Comparison of ENCODE assay signal across 1 cellular context in the genomic region with DNA sequence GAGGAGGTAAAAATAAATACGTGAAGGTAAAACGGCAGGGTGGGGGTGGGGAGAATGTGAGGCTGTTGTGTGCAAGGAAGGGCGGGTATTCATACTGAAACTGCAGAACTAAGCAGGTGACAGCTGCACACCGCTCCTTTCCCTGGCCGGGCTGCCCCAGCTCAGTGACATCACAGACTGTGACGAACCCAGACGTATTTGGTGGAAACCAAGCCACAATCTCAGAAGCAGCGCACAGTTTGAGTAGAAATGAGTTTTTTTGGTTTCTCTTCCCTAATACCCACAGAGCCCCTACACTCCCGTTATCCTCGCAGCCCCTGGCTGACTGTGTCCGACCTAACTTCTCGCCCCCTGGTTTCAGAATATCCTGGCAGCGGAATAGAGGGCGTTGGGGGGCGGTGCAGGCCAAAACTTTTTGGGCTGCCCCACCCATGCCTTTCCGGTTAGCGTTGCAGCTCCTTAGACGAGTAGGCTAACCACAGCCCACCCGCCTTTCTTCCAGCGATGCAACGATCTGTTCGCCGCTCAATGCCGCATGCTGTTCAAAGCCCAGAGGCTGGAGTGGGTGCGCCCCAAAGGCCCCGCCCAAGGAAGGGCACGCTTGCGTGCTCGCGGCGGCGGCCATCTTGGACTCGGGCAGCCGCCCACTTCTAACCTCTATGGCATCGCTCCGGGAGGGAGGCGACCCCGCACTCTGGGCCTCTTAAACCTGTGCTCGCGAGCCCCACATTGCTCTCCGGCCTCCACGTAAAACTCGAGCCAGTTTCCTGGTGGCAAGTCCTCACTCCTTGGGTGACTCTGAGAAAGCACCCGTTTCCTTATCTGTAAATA.
TF ChIP-seq lines count a peak whose summit lies in the region.

No MANE protein-coding gene starts in this region.

TF ChIP-seq in HepG2, 621 proteins besides CTCF, POLR2A, EP300 and RAD21 (continued from another document and continues in another):
- TF ChIP-seq, protein P1, sequence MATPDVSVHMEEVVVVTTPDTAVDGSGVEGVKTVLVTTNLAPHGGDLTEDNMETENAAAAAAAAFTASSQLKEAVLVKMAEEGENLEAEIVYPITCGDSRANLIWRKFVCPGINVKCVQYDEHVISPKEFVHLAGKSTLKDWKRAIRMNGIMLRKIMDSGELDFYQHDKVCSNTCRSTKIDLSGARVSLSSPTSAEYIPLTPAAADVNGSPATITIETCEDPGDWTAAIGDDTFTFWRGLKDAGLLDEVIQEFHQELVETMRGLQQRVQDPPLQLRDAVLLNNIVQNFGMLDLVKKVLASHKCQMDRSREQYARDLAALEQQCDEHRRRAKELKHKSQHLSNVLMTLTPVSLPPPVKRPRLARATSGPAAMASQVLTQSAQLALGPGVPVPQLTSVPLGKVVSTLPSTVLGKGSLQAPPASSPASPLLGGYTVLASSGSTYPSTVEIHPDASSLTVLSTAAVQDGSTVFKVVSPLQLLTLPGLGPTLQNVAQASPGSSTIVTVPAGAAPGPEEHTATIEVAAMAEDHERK (CRISPR knock-in tag; IDR thresholded peaks at IDR 0.05; ENCODE audit: low read depth) = peak; percentile 95
- no peak for TF ChIP-seq TRIM24 (CRISPR knock-in tag; IDR thresholded peaks at IDR 0.05)
- TF ChIP-seq HES4 (CRISPR knock-in tag; IDR thresholded peaks at IDR 0.05; ENCODE audit: borderline replicate concordance) = no peak
- TF ChIP-seq, protein P2, sequence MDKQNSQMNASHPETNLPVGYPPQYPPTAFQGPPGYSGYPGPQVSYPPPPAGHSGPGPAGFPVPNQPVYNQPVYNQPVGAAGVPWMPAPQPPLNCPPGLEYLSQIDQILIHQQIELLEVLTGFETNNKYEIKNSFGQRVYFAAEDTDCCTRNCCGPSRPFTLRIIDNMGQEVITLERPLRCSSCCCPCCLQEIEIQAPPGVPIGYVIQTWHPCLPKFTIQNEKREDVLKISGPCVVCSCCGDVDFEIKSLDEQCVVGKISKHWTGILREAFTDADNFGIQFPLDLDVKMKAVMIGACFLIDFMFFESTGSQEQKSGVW (CRISPR knock-in tag; IDR thresholded peaks at IDR 0.05; ENCODE audit: borderline replicate concordance) = no peak
- no peak for TF ChIP-seq ZNF12 (CRISPR knock-in tag; IDR thresholded peaks at IDR 0.05)
- no peak for TF ChIP-seq ZNF589 (CRISPR knock-in tag; conservative IDR thresholded peaks at IDR 0.05)
- TF ChIP-seq ZFAT (CRISPR knock-in tag; conservative IDR thresholded peaks at IDR 0.05) = no peak
- no peak for TF ChIP-seq ZSCAN31 (CRISPR knock-in tag; IDR thresholded peaks at IDR 0.05; ENCODE audit: low read depth)
- no peak for TF ChIP-seq POLR2AphosphoS2 (IDR thresholded peaks at IDR 0.05; ENCODE audit: low read depth, low read length)
- no peak for TF ChIP-seq NAIF1 (CRISPR knock-in tag; IDR thresholded peaks at IDR 0.05; ENCODE audit: borderline replicate concordance)
- peak; percentile 84 for TF ChIP-seq ZNF792 (CRISPR knock-in tag; IDR thresholded peaks at IDR 0.05)
- no peak for TF ChIP-seq CBX1 (IDR thresholded peaks at IDR 0.05; ENCODE audit: low read depth)
- no peak for TF ChIP-seq ZNF660 (CRISPR knock-in tag; IDR thresholded peaks at IDR 0.05; ENCODE audit: borderline replicate concordance, low read depth)
- TF ChIP-seq ZNF430 (CRISPR knock-in tag; IDR thresholded peaks at IDR 0.05) = no peak
- TF ChIP-seq FOXP1 (IDR thresholded peaks at IDR 0.05) = no peak
- no peak for TF ChIP-seq FOXP1 (CRISPR knock-in tag; IDR thresholded peaks at IDR 0.05)
- TF ChIP-seq ZFP37 (CRISPR knock-in tag; IDR thresholded peaks at IDR 0.05; ENCODE audit: borderline replicate concordance) = 0 out of 2 replicates have a peak, but pooled peaks have one; percentile 46
- no peak for TF ChIP-seq NR2F1 (CRISPR knock-in tag; IDR thresholded peaks at IDR 0.05)
- TF ChIP-seq ZNF558 (CRISPR knock-in tag; IDR thresholded peaks at IDR 0.05; ENCODE audit: borderline replicate concordance) = 0 out of 2 replicates have a peak, but pooled peaks have one; percentile 19
- no peak for TF ChIP-seq THYN1 (CRISPR knock-in tag; IDR thresholded peaks at IDR 0.05; ENCODE audit: borderline replicate concordance, low read depth)
- peak; percentile 52; the same call in 1 of the 2 replicates for TF ChIP-seq CREM (IDR thresholded peaks at IDR 0.05)
- no peak for TF ChIP-seq CREM (CRISPR knock-in tag; IDR thresholded peaks at IDR 0.05)
- TF ChIP-seq, protein P3, sequence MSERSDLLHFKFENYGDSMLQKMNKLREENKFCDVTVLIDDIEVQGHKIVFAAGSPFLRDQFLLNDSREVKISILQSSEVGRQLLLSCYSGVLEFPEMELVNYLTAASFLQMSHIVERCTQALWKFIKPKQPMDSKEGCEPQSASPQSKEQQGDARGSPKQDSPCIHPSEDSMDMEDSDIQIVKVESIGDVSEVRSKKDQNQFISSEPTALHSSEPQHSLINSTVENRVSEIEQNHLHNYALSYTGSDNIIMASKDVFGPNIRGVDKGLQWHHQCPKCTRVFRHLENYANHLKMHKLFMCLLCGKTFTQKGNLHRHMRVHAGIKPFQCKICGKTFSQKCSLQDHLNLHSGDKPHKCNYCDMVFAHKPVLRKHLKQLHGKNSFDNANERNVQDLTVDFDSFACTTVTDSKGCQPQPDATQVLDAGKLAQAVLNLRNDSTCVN (CRISPR knock-in tag; IDR thresholded peaks at IDR 0.05; ENCODE audit: borderline replicate concordance) = 0 out of 2 replicates have a peak, but pooled peaks have one; percentile 17
- no peak for TF ChIP-seq ZFP36 (IDR thresholded peaks at IDR 0.05; ENCODE audit: borderline replicate concordance, low read depth, low read length, partially characterized antibody)
- TF ChIP-seq KDM5B (CRISPR knock-in tag; IDR thresholded peaks at IDR 0.05; ENCODE audit: borderline replicate concordance) = peak; percentile 93; the same call in 1 of the 2 replicates
- TF ChIP-seq ZNF782 (CRISPR knock-in tag; IDR thresholded peaks at IDR 0.05; ENCODE audit: borderline replicate concordance) = no peak
- no peak for TF ChIP-seq CEBPG (CRISPR knock-in tag; IDR thresholded peaks at IDR 0.05)
- TF ChIP-seq REXO4 (CRISPR knock-in tag; IDR thresholded peaks at IDR 0.05; ENCODE audit: borderline replicate concordance) = no peak
- TF ChIP-seq, protein P4, sequence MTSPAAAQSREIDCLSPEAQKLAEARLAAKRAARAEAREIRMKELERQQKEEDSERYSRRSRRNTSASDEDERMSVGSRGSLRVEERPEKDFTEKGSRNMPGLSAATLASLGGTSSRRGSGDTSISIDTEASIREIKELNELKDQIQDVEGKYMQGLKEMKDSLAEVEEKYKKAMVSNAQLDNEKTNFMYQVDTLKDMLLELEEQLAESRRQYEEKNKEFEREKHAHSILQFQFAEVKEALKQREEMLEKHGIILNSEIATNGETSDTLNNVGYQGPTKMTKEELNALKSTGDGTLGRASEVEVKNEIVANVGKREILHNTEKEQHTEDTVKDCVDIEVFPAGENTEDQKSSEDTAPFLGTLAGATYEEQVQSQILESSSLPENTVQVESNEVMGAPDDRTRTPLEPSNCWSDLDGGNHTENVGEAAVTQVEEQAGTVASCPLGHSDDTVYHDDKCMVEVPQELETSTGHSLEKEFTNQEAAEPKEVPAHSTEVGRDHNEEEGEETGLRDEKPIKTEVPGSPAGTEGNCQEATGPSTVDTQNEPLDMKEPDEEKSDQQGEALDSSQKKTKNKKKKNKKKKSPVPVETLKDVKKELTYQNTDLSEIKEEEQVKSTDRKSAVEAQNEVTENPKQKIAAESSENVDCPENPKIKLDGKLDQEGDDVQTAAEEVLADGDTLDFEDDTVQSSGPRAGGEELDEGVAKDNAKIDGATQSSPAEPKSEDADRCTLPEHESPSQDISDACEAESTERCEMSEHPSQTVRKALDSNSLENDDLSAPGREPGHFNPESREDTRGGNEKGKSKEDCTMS (CRISPR knock-in tag; conservative IDR thresholded peaks at IDR 0.05) = no peak
- TF ChIP-seq, protein P5, sequence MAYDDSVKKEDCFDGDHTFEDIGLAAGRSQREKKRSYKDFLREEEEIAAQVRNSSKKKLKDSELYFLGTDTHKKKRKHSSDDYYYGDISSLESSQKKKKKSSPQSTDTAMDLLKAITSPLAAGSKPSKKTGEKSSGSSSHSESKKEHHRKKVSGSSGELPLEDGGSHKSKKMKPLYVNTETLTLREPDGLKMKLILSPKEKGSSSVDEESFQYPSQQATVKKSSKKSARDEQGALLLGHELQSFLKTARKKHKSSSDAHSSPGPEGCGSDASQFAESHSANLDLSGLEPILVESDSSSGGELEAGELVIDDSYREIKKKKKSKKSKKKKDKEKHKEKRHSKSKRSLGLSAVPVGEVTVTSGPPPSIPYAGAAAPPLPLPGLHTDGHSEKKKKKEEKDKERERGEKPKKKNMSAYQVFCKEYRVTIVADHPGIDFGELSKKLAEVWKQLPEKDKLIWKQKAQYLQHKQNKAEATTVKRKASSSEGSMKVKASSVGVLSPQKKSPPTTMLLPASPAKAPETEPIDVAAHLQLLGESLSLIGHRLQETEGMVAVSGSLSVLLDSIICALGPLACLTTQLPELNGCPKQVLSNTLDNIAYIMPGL (CRISPR knock-in tag; IDR thresholded peaks at IDR 0.05; ENCODE audit: borderline replicate concordance in 1 of 2, low read depth in 1 of 2) = peak; percentile 41 to 54; a peak in 1 of 4 replicates
- TF ChIP-seq, protein P6, sequence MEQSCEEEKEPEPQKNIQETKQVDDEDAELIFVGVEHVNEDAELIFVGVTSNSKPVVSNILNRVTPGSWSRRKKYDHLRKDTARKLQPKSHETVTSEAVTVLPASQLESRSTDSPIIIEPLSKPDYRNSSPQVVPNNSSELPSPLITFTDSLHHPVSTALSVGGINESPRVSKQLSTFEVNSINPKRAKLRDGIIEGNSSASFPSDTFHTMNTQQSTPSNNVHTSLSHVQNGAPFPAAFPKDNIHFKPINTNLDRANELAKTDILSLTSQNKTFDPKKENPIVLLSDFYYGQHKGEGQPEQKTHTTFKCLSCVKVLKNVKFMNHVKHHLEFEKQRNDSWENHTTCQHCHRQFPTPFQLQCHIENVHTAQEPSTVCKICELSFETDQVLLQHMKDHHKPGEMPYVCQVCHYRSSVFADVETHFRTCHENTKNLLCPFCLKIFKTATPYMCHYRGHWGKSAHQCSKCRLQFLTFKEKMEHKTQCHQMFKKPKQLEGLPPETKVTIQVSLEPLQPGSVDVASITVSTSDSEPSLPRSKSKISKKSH (CRISPR knock-in tag; IDR thresholded peaks at IDR 0.05; ENCODE audit: borderline replicate concordance) = peak; percentile 84
- peak; percentile 81 for TF ChIP-seq TGIF2 (CRISPR knock-in tag; IDR thresholded peaks at IDR 0.05)
- TF ChIP-seq NCOR1 (IDR thresholded peaks at IDR 0.05; ENCODE audit: borderline replicate concordance, low read length) = no peak
- no peak for TF ChIP-seq ZNF775 (CRISPR knock-in tag; IDR thresholded peaks at IDR 0.05; ENCODE audit: borderline replicate concordance)
- TF ChIP-seq MBD4 (IDR thresholded peaks at IDR 0.05; ENCODE audit: borderline replicate concordance, low read length) = no peak
- no peak for TF ChIP-seq MAFF (IDR thresholded peaks at IDR 0.05; ENCODE audit: low read depth, low read length)
- no peak for TF ChIP-seq ZNF256 (CRISPR knock-in tag; conservative IDR thresholded peaks at IDR 0.05)
- no peak for TF ChIP-seq TOPORS (CRISPR knock-in tag; IDR thresholded peaks at IDR 0.05)
- no peak for TF ChIP-seq ZNF598 (CRISPR knock-in tag; IDR thresholded peaks at IDR 0.05; ENCODE audit: borderline replicate concordance)
- TF ChIP-seq, protein P7, sequence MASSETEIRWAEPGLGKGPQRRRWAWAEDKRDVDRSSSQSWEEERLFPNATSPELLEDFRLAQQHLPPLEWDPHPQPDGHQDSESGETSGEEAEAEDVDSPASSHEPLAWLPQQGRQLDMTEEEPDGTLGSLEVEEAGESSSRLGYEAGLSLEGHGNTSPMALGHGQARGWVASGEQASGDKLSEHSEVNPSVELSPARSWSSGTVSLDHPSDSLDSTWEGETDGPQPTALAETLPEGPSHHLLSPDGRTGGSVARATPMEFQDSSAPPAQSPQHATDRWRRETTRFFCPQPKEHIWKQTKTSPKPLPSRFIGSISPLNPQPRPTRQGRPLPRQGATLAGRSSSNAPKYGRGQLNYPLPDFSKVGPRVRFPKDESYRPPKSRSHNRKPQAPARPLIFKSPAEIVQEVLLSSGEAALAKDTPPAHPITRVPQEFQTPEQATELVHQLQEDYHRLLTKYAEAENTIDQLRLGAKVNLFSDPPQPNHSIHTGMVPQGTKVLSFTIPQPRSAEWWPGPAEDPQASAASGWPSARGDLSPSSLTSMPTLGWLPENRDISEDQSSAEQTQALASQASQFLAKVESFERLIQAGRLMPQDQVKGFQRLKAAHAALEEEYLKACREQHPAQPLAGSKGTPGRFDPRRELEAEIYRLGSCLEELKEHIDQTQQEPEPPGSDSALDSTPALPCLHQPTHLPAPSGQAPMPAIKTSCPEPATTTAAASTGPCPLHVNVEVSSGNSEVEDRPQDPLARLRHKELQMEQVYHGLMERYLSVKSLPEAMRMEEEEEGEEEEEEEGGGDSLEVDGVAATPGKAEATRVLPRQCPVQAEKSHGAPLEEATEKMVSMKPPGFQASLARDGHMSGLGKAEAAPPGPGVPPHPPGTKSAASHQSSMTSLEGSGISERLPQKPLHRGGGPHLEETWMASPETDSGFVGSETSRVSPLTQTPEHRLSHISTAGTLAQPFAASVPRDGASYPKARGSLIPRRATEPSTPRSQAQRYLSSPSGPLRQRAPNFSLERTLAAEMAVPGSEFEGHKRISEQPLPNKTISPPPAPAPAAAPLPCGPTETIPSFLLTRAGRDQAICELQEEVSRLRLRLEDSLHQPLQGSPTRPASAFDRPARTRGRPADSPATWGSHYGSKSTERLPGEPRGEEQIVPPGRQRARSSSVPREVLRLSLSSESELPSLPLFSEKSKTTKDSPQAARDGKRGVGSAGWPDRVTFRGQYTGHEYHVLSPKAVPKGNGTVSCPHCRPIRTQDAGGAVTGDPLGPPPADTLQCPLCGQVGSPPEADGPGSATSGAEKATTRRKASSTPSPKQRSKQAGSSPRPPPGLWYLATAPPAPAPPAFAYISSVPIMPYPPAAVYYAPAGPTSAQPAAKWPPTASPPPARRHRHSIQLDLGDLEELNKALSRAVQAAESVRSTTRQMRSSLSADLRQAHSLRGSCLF (CRISPR knock-in tag; IDR thresholded peaks at IDR 0.05; ENCODE audit: borderline replicate concordance) = no peak
- TF ChIP-seq, protein P8, sequence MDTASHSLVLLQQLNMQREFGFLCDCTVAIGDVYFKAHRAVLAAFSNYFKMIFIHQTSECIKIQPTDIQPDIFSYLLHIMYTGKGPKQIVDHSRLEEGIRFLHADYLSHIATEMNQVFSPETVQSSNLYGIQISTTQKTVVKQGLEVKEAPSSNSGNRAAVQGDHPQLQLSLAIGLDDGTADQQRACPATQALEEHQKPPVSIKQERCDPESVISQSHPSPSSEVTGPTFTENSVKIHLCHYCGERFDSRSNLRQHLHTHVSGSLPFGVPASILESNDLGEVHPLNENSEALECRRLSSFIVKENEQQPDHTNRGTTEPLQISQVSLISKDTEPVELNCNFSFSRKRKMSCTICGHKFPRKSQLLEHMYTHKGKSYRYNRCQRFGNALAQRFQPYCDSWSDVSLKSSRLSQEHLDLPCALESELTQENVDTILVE (CRISPR knock-in tag; IDR thresholded peaks at IDR 0.05) = 0 out of 2 replicates have a peak, but pooled peaks have one; percentile 36
